Comparison of ENCODE assay signal across 9 cellular contexts in the genomic region with DNA sequence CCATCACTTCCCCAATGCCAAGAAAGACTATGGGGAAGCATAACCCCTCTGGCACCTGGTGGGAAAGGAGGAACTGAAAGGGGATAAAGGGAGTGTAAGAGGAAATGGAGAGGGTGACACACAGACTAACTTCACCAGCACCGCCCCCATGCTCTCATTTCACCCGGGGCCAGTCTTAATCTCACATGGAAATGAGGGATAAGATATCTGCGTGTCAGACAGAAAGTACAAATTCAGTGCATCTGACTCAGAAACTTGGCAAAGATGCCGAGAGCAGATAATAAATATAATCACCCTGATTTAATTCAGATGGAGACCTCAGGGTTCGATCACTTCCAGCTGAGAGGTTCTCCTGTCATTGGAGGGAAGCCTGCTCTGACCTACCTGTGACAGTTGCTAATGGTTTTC.
DNase-seq lines count a peak whose midpoint lies in the region; ATAC-seq and TF ChIP-seq lines count a peak whose summit lies in the region.
"Had no signal": no experiment of that assay in that cellular context is flagged by ENCODE, and none has a peak within 500 bp of the region (broad histone marks: within the 10 kb centered on the region; RNA-seq: fewer than 3 reads in every experiment).

No MANE protein-coding gene starts in this region.

- no peak for ATAC-seq in HG03521 (IDR thresholded peaks at IDR 0.05; ENCODE audit: unreplicated experiment)

- peak; percentile 82 for DNase-seq in KBM-7
- peak; percentile 81 for DNase-seq in activated CD4-positive, alpha-beta memory T cell treated with anti-CD3 and anti-CD28 coated beads for 36 hours
- peak; percentile 67 for DNase-seq in left ventricle myocardium inferior
- DNase-seq in stimulated activated CD4-positive, alpha-beta T cell treated with anti-CD3 and anti-CD28 coated beads, Interleukin-4, amount 100 ng/mL, for 4 hours: peak; percentile 12 to 15
- no peak for DNase-seq in middle frontal gyrus (ENCODE audit: extremely low spot score, low spot score)
- DNase-seq in NCI-H524 (lab: John Stamatoyannopoulos, UW): no peak
- no peak for DNase-seq in iPS-NIHi7 (ENCODE audit: extremely low spot score)

- TF ChIP-seq CTCF in left ventricle myocardium inferior (IDR thresholded peaks at IDR 0.05; ENCODE audit: borderline replicate concordance): no peak

- H3K9me3 Mint-ChIP-seq in activated CD4-positive, alpha-beta memory T cell treated with anti-CD3 and anti-CD28 coated beads for 36 hours: no peaks in the 10 kb centered on the region

- no peak overlapping the region for H3K4me3 ChIP-seq in left ventricle myocardium inferior

- H3K36me3 ChIP-seq in left ventricle myocardium inferior: no peaks in the 10 kb centered on the region

- in situ Hi-C loops in KBM-7 (cut with MboI; ENCODE audit: low pct_unique_long_range_greater_than_20kb, low sequenced_read_pairs): loop anchor here (25.0 kb wide), 1 partner anchor 98 kb away; no protein-coding TSS in a partner anchor

- POLR2A ChIA-PET in activated CD4-positive, alpha-beta memory T cell treated with anti-CD3 and anti-CD28 coated beads for 36 hours (lab: Charles Lee): interaction anchor here (1.0 to 1.4 kb wide), 3 partner anchors 21 to 191 kb away, joined by 3 to 5 read pairs (median 3); a partner anchor contains a TSS

- CTCF ChIA-PET in activated CD4-positive, alpha-beta memory T cell treated with anti-CD3 and anti-CD28 coated beads for 36 hours (lab: Charles Lee): no interaction called here

- no peaks in the 10 kb centered on the region for H3K27me3 ChIP-seq in left ventricle myocardium inferior (ENCODE audit: low read depth)

- H3K27ac Mint-ChIP-seq in activated CD4-positive, alpha-beta memory T cell treated with anti-CD3 and anti-CD28 coated beads for 36 hours: no peak overlapping the region
- H3K27ac Mint-ChIP-seq: IgD-negative memory B cell had no signal

- peak overlapping the region; percentile 80 for H3K27ac ChIP-seq in left ventricle myocardium inferior (replicated peaks)

- intact Hi-C loops in activated CD4-positive, alpha-beta memory T cell treated with anti-CD3 and anti-CD28 coated beads for 36 hours (cut with micrococcal nuclease): loop anchor here (5.0 to 10.0 kb wide), 4 partner anchors 364 to 1018 kb away; a partner anchor contains a TSS
- intact Hi-C loops in left ventricle myocardium inferior (cut with micrococcal nuclease): no loop called here

- H3K4me1 ChIP-seq in left ventricle myocardium inferior: peaks cover 60% of the 10 kb centered on the region

- H3K4me1 Mint-ChIP-seq in activated CD4-positive, alpha-beta memory T cell treated with anti-CD3 and anti-CD28 coated beads for 36 hours (ENCODE audit: low read depth): peaks cover 23% of the 10 kb centered on the region

- H3K9me3 ChIP-seq in left ventricle myocardium inferior (replicated peaks): no peaks in the 10 kb centered on the region

- no peaks in the 10 kb centered on the region for H3K27me3 Mint-ChIP-seq in activated CD4-positive, alpha-beta memory T cell treated with anti-CD3 and anti-CD28 coated beads for 36 hours
- H3K27me3 Mint-ChIP-seq: IgD-negative memory B cell had no signal

- H3K36me3 Mint-ChIP-seq in activated CD4-positive, alpha-beta memory T cell treated with anti-CD3 and anti-CD28 coated beads for 36 hours: no peaks in the 10 kb centered on the region

- H3K4me3 Mint-ChIP-seq in activated CD4-positive, alpha-beta memory T cell treated with anti-CD3 and anti-CD28 coated beads for 36 hours: no peak overlapping the region
- H3K4me3 Mint-ChIP-seq: IgD-negative memory B cell had no signal

Comparison
In these comparisons a context has a peak if more than half of its experiments do, and no peak if none do; other contexts are left out.
1. DNase-seq: peak in KBM-7 (single experiment), activated CD4-positive, alpha-beta memory T cell treated with anti-CD3 and anti-CD28 coated beads for 36 hours (single experiment), left ventricle myocardium inferior (single experiment) and stimulated activated CD4-positive, alpha-beta T cell treated with anti-CD3 and anti-CD28 coated beads, Interleukin-4, amount 100 ng/mL, for 4 hours (2 of 2); none in middle frontal gyrus (single experiment), NCI-H524 (0 of 2) and iPS-NIHi7 (single experiment).